In the genomic region with DNA sequence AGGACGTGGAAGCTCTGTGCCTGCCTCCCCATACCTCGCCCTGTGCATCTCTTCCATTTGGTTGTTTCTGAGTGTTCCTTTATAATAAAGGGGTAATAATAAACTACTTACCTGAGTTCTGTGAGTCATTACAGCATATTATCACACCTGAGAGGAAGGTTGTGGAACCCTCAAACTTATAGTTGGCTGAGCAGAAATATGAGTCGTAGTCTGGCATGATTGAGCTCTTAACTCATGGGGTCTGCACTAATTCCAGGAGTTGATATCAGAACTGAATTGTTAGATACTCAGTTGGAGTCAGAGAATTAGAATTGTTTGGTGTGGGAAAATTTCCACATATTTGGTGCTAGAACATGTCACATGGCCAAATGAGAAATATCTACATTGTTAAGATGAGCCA, we compare ENCODE assay signal across 32 cellular contexts. TPM values are rescaled to one million over a fixed set of nuclear protein-coding genes. Genes with fewer than 3 reads are reported as not detected.
"Had no signal": no experiment of that assay in that cellular context is flagged by ENCODE, and none has a peak within 500 bp of the region (broad histone marks: within the 10 kb centered on the region; RNA-seq: fewer than 3 reads in every experiment).

No MANE protein-coding gene starts in this region.

- H3K4me1 ChIP-seq: gastrocnemius medialis, left lung, neural progenitor cell, prostate gland, right atrium auricular region, suprapubic skin, transverse colon, upper lobe of right lung, vagina had no signal

- H3K27ac Mint-ChIP-seq: effector memory CD8-positive, alpha-beta T cell; naive thymus-derived CD4-positive, alpha-beta T cell; nephron; neural progenitor cell; stimulated activated naive CD8-positive, alpha-beta T cell treated with anti-CD3 and anti-CD28 coated beads, Interleukin-15, amount 100 ng/mL, for 72 hours had no signal

- H3K27me3 Mint-ChIP-seq: stimulated activated naive CD8-positive, alpha-beta T cell treated with anti-CD3 and anti-CD28 coated beads, Interleukin-15, amount 100 ng/mL, for 72 hours had no signal

- DNase-seq: cortex of kidney; effector memory CD8-positive, alpha-beta T cell; gastrocnemius medialis; head of caudate nucleus; kidney; left cardiac atrium; left lung; mesendoderm; midbrain; naive thymus-derived CD4-positive, alpha-beta T cell; stimulated activated CD4-positive, alpha-beta T cell treated with anti-CD3 and anti-CD28 coated beads, Interleukin-12 subunit alpha, Interleukin-12 subunit beta, amount 100 ng/mL, for 4 hours; stimulated activated CD4-positive, alpha-beta T cell treated with anti-CD3 and anti-CD28 coated beads, Interleukin-1b, Interleukin-23, amount 100 ng/mL, for 48 hours; stimulated activated CD4-positive, alpha-beta T cell treated with anti-CD3 and anti-CD28 coated beads, Interleukin-4, amount 100 ng/mL, for 1 hour; stimulated activated CD8-positive, alpha-beta memory T cell treated with anti-CD3 and anti-CD28 coated beads, Interleukin-4, amount 100 ng/mL, for 48 hours; stimulated activated naive CD4-positive, alpha-beta T cell; stimulated activated naive CD8-positive, alpha-beta T cell treated with anti-CD3 and anti-CD28 coated beads, Interleukin-15, amount 100 ng/mL, for 72 hours; transverse colon; upper lobe of right lung had no signal

- H2AFZ ChIP-seq: neural progenitor cell had no signal

- H3K4me1 Mint-ChIP-seq: naive thymus-derived CD4-positive, alpha-beta T cell; nephron; neural progenitor cell; stimulated activated naive CD8-positive, alpha-beta T cell treated with anti-CD3 and anti-CD28 coated beads, Interleukin-15, amount 100 ng/mL, for 72 hours had no signal

- ATAC-seq: effector memory CD8-positive, alpha-beta T cell; gastrocnemius medialis; left cardiac atrium; left lung; naive thymus-derived CD4-positive, alpha-beta T cell; sciatic nerve; stimulated activated naive CD8-positive, alpha-beta T cell treated with anti-CD3 and anti-CD28 coated beads, Interleukin-15, amount 100 ng/mL, for 72 hours; upper lobe of right lung had no signal

- H3K36me3 Mint-ChIP-seq: neural progenitor cell had no signal

- H3K4me2 ChIP-seq: neural progenitor cell, smooth muscle cell had no signal

- H3K9me3 ChIP-seq: gastrocnemius medialis, prostate gland, right atrium auricular region, suprapubic skin, transverse colon, upper lobe of right lung, vagina had no signal

- H3K36me3 ChIP-seq: gastrocnemius medialis, left lung, neural progenitor cell, prostate gland, right atrium auricular region, suprapubic skin, transverse colon, upper lobe of right lung, vagina had no signal

- H3K4me3 Mint-ChIP-seq: effector memory CD8-positive, alpha-beta T cell; naive thymus-derived CD4-positive, alpha-beta T cell; nephron; neural progenitor cell; stimulated activated naive CD8-positive, alpha-beta T cell treated with anti-CD3 and anti-CD28 coated beads, Interleukin-15, amount 100 ng/mL, for 72 hours had no signal

- H3K27me3 ChIP-seq: gastrocnemius medialis, left lung, neural progenitor cell, right atrium auricular region, suprapubic skin, transverse colon, upper lobe of right lung, vagina had no signal

- H3K4me3 ChIP-seq: gastrocnemius medialis, left lung, neural progenitor cell, prostate gland, right atrium auricular region, smooth muscle cell, suprapubic skin, transverse colon, upper lobe of right lung, vagina had no signal

- H3K9ac ChIP-seq: neural progenitor cell had no signal

- FAIRE-seq: endometrium, kidney had no signal

- H3K27ac ChIP-seq: gastrocnemius medialis, left lung, neural progenitor cell, prostate gland, right atrium auricular region, suprapubic skin, transverse colon, upper lobe of right lung, vagina had no signal

RNA-seq across cellular contexts. Expression of gene HTR2A, which starts 52.4 kb away (rescaled TPM):
- total RNA-seq: dermis microvascular lymphatic vessel endothelial cell; fibroblast of villous mesenchyme; glomerular endothelial cell; lung microvascular endothelial cell; naive thymus-derived CD4-positive, alpha-beta T cell; osteocyte had no signal
- polyA plus RNA-seq: naive thymus-derived CD4-positive, alpha-beta T cell had no signal
